Comparison of ENCODE assay signal across 1 cellular context in the genomic region with DNA sequence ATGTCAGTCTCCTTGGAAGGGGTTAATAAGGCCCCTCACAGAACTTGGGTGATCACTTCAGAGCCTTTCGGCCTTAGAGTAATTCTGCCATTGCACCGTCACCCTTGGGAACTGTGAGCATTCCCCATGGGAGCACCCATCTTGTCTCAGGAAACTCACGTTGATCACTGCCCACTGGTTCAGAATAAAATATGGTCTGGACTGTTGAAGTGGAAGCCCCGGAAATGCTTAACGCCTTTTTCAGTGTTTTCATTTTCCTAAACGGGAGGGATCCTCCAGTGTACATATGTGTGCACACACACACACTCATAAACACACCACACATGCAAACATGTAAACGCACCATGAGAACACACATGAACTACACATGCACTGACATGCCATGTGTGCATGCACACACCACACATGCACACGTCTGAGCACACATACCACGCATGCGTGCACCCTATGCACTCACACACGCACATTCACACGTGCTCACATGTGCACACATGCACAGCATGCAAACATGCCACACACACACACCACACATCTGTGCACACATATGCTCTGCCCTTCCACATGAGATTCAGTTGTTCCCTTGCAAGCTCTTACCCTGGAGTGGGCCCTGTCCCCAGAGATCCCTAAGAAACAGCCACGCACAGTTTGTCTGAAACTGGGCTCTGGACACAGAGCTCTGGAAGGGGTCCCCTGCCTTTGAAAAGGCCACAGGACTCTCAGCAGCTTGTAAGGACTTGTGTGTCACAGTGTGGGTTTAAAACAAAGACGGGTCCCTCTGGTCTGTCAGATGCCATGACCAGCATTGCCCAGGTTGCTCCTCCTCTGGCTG.
TF ChIP-seq lines count a peak whose summit lies in the region.

No MANE protein-coding gene starts in this region.

TF ChIP-seq in GM12878, 131 proteins besides CTCF, POLR2A, EP300 and RAD21 (continued from another document and continues in another):
- TF ChIP-seq ZBTB4 (CRISPR knock-in tag; IDR thresholded peaks at IDR 0.05) (peak; percentile 63; the same call in 1 of the 2 replicates), NFIC (IDR thresholded peaks at IDR 0.05; ENCODE audit: low read depth, low read length) (no peak), GABPA (IDR thresholded peaks at IDR 0.05; ENCODE audit: low read depth) (no peak), RUNX3 (IDR thresholded peaks at IDR 0.05; ENCODE audit: low read length) (peak; percentile 13; the same call in 1 of the 2 replicates), ZNF384 (IDR thresholded peaks at IDR 0.05; ENCODE audit: borderline replicate concordance, low read depth, low read length) (no peak), LARP7 (IDR thresholded peaks at IDR 0.05) (peak; percentile 20; the same call in 1 of the 2 replicates), MYC (IDR thresholded peaks at IDR 0.05; ENCODE audit: insufficient read depth, insufficient read length, insufficient replicate concordance, low read length, severe bottlenecking) (peak; percentile 46), RBBP5 (conservative IDR thresholded peaks at IDR 0.05) (no peak), JUNB (IDR thresholded peaks at IDR 0.05) (no peak), BCLAF1 (IDR thresholded peaks at IDR 0.05) (no peak), IRF4 (IDR thresholded peaks at IDR 0.05; ENCODE audit: low read depth, low read length) (0 out of 2 replicates have a peak, but pooled peaks have one; percentile 13), WRNIP1 (IDR thresholded peaks at IDR 0.05; ENCODE audit: borderline replicate concordance, low read depth, low read length) (no peak), MEF2B (IDR thresholded peaks at IDR 0.05; ENCODE audit: partially characterized antibody, poor library complexity, severe bottlenecking) (peak; percentile 97), YY1 (IDR thresholded peaks at IDR 0.05; ENCODE audit: low read depth, low read length) (peak; percentile 60; the same call in 1 of the 2 replicates), HDAC2 (IDR thresholded peaks at IDR 0.05) (no peak), MAX (IDR thresholded peaks at IDR 0.05; ENCODE audit: low read depth, low read length) (no peak), ETV6 (conservative IDR thresholded peaks at IDR 0.05 in 1 of 2, IDR thresholded peaks at IDR 0.05 in 1 of 2; ENCODE audit: borderline replicate concordance in 1 of 2, low read depth in 1 of 2) (no peak), BHLHE40 (IDR thresholded peaks at IDR 0.05; ENCODE audit: borderline replicate concordance in 1 of 2, low read depth in 2 of 2, low read length in 1 of 2) (peak; percentile 7 to 80; a peak in 2 of 4 replicates), E4F1 (IDR thresholded peaks at IDR 0.05; ENCODE audit: borderline replicate concordance, partially characterized antibody) (no peak), SRF (IDR thresholded peaks at IDR 0.05; ENCODE audit: low read depth in 2 of 2, low read length in 2 of 2) (no peak), TBL1XR1 (IDR thresholded peaks at IDR 0.05; ENCODE audit: low read depth, low read length) (no peak), MTA3 (IDR thresholded peaks at IDR 0.05; ENCODE audit: borderline replicate concordance, low read length) (no peak), CHD4 (IDR thresholded peaks at IDR 0.05) (no peak), YBX1 (IDR thresholded peaks at IDR 0.05) (peak; percentile 30; the same call in 1 of the 2 replicates), SP1 (IDR thresholded peaks at IDR 0.05; ENCODE audit: low read depth, low read length) (peak; percentile 62), CHD1 (IDR thresholded peaks at IDR 0.05; ENCODE audit: low read depth, low read length) (no peak), POLR2AphosphoS2 (IDR thresholded peaks at IDR 0.05; ENCODE audit: low read depth, low read length) (no peak), NR2C2 (IDR thresholded peaks at IDR 0.05; ENCODE audit: borderline replicate concordance, control insufficient read depth, insufficient read length, low read depth) (no peak), SMARCA5 (IDR thresholded peaks at IDR 0.05) (peak; percentile 66; the same call in 1 of the 2 replicates), ZBED1 (IDR thresholded peaks at IDR 0.05; ENCODE audit: borderline replicate concordance) (no peak), STAT1 (conservative IDR thresholded peaks at IDR 0.05) (no peak), RELB (IDR thresholded peaks at IDR 0.05; ENCODE audit: low read depth) (no peak)
- TF ChIP-seq, protein P1, sequence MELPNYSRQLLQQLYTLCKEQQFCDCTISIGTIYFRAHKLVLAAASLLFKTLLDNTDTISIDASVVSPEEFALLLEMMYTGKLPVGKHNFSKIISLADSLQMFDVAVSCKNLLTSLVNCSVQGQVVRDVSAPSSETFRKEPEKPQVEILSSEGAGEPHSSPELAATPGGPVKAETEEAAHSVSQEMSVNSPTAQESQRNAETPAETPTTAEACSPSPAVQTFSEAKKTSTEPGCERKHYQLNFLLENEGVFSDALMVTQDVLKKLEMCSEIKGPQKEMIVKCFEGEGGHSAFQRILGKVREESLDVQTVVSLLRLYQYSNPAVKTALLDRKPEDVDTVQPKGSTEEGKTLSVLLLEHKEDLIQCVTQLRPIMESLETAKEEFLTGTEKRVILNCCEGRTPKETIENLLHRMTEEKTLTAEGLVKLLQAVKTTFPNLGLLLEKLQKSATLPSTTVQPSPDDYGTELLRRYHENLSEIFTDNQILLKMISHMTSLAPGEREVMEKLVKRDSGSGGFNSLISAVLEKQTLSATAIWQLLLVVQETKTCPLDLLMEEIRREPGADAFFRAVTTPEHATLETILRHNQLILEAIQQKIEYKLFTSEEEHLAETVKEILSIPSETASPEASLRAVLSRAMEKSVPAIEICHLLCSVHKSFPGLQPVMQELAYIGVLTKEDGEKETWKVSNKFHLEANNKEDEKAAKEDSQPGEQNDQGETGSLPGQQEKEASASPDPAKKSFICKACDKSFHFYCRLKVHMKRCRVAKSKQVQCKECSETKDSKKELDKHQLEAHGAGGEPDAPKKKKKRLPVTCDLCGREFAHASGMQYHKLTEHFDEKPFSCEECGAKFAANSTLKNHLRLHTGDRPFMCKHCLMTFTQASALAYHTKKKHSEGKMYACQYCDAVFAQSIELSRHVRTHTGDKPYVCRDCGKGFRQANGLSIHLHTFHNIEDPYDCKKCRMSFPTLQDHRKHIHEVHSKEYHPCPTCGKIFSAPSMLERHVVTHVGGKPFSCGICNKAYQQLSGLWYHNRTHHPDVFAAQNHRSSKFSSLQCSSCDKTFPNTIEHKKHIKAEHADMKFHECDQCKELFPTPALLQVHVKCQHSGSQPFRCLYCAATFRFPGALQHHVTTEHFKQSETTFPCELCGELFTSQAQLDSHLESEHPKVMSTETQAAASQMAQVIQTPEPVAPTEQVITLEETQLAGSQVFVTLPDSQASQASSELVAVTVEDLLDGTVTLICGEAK (IDR thresholded peaks at IDR 0.05; ENCODE audit: borderline replicate concordance): no peak
- TF ChIP-seq, protein P2, sequence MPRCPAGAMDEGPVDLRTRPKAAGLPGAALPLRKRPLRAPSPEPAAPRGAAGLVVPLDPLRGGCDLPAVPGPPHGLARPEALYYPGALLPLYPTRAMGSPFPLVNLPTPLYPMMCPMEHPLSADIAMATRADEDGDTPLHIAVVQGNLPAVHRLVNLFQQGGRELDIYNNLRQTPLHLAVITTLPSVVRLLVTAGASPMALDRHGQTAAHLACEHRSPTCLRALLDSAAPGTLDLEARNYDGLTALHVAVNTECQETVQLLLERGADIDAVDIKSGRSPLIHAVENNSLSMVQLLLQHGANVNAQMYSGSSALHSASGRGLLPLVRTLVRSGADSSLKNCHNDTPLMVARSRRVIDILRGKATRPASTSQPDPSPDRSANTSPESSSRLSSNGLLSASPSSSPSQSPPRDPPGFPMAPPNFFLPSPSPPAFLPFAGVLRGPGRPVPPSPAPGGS (IDR thresholded peaks at IDR 0.05; ENCODE audit: borderline replicate concordance, insufficient read depth, low read depth, low read length, poor library complexity, severe bottlenecking): no peak
- TF ChIP-seq, protein P3, sequence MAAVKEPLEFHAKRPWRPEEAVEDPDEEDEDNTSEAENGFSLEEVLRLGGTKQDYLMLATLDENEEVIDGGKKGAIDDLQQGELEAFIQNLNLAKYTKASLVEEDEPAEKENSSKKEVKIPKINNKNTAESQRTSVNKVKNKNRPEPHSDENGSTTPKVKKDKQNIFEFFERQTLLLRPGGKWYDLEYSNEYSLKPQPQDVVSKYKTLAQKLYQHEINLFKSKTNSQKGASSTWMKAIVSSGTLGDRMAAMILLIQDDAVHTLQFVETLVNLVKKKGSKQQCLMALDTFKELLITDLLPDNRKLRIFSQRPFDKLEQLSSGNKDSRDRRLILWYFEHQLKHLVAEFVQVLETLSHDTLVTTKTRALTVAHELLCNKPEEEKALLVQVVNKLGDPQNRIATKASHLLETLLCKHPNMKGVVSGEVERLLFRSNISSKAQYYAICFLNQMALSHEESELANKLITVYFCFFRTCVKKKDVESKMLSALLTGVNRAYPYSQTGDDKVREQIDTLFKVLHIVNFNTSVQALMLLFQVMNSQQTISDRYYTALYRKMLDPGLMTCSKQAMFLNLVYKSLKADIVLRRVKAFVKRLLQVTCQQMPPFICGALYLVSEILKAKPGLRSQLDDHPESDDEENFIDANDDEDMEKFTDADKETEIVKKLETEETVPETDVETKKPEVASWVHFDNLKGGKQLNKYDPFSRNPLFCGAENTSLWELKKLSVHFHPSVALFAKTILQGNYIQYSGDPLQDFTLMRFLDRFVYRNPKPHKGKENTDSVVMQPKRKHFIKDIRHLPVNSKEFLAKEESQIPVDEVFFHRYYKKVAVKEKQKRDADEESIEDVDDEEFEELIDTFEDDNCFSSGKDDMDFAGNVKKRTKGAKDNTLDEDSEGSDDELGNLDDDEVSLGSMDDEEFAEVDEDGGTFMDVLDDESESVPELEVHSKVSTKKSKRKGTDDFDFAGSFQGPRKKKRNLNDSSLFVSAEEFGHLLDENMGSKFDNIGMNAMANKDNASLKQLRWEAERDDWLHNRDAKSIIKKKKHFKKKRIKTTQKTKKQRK (IDR thresholded peaks at IDR 0.05; ENCODE audit: low read depth, low read length): no peak
